Comparison of ENCODE assay signal across 26 cellular contexts in the genomic region with DNA sequence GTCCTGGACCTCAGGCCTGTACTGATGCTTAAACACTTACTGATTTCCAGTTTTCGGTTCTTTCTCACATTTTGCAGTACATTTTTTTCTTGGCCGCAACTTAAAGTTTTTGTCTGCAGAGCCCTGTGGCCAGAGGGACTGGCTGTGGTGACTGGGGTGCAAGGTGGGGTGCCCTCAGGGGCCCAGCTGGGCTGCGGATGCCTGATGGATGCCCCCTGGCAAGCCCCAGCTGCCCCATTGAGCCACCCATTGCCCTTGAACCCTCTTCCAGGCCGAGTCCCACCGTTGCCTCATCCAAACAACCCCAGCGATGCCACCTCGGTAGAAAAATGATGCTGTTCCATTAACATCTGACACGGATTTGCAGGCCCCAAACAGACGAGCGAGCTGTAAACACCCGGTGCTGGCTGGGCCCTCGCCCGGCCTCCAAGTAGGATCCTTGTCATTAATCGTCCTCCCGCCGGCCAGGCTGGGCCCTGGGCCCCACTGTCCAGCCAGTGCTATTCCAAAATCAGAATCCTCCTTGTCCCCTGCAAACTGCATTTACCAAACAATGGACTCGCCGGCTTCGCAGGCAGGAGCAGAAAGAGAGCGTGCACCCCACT.
DNase-seq lines count a peak whose midpoint lies in the region; ATAC-seq and TF ChIP-seq lines count a peak whose summit lies in the region.
"Had no signal": no experiment of that assay in that cellular context is flagged by ENCODE, and none has a peak within 500 bp of the region (broad histone marks: within the 10 kb centered on the region; RNA-seq: fewer than 3 reads in every experiment).

No MANE protein-coding gene starts in this region.

- H4K20me1 ChIP-seq in neural progenitor cell (ENCODE audit: low read depth): no peaks in the 10 kb centered on the region
- H4K20me1 ChIP-seq: BLaER1 had no signal

- H3K27ac Mint-ChIP-seq in endothelial cell (ENCODE audit: unreplicated experiment) (peak overlapping the region; percentile 13), neural progenitor cell (no peak overlapping the region)
- H3K27ac Mint-ChIP-seq: activated CD4-positive, alpha-beta memory T cell treated with anti-CD3 and anti-CD28 coated beads, Interleukin-2, amount 10 ng/mL, durations not matched to agents 7 days and 5 days; activated T-cell treated with anti-CD3 and anti-CD28 coated beads, Interleukin-2, amount 50 U/mL, for 24 hours; HFFc6; memory B cell; stimulated activated naive CD8-positive, alpha-beta T cell treated with anti-CD3 and anti-CD28 coated beads, Interleukin-15, amount 100 ng/mL, for 72 hours had no signal

- H3K36me3 ChIP-seq in right atrium auricular region: no peaks in the 10 kb centered on the region
- H3K36me3 ChIP-seq in neural progenitor cell: no peaks in the 10 kb centered on the region
- H3K36me3 ChIP-seq: brain microvascular endothelial cell, tibial artery, WERI-Rb-1 had no signal

- no peak overlapping the region for H3K4me2 ChIP-seq in neural progenitor cell

- H3K4me3 Mint-ChIP-seq in endothelial cell (ENCODE audit: unreplicated experiment): no peak overlapping the region
- no peak overlapping the region for H3K4me3 Mint-ChIP-seq in neural progenitor cell
- H3K4me3 Mint-ChIP-seq: activated CD4-positive, alpha-beta memory T cell treated with anti-CD3 and anti-CD28 coated beads, Interleukin-2, amount 10 ng/mL, durations not matched to agents 7 days and 5 days; activated T-cell treated with anti-CD3 and anti-CD28 coated beads, Interleukin-2, amount 50 U/mL, for 24 hours; HFFc6; memory B cell; stimulated activated naive CD8-positive, alpha-beta T cell treated with anti-CD3 and anti-CD28 coated beads, Interleukin-15, amount 100 ng/mL, for 72 hours had no signal

- H3K4me1 ChIP-seq in right atrium auricular region (no peaks in the 10 kb centered on the region), neural progenitor cell (peaks cover 5% of the 10 kb centered on the region)
- H3K4me1 ChIP-seq: tibial artery had no signal

- no peaks in the 10 kb centered on the region for H3K79me2 ChIP-seq in neural progenitor cell (ENCODE audit: low read depth)

- ATAC-seq in Right ventricle myocardium superior (ENCODE audit: poor library complexity) (no peak), HG02852 (IDR thresholded peaks at IDR 0.05; ENCODE audit: unreplicated experiment) (no peak), GM18873 (IDR thresholded peaks at IDR 0.05; ENCODE audit: low FRiP score, unreplicated experiment) (no peak)
- ATAC-seq: Panc1; stimulated activated naive CD8-positive, alpha-beta T cell treated with anti-CD3 and anti-CD28 coated beads, Interleukin-15, amount 100 ng/mL, for 72 hours had no signal

- H3K9me3 Mint-ChIP-seq in endothelial cell (ENCODE audit: unreplicated experiment): no peaks in the 10 kb centered on the region
- H3K9me3 Mint-ChIP-seq in neural progenitor cell: peaks cover 8% of the 10 kb centered on the region

- H3K4me1 Mint-ChIP-seq in endothelial cell (ENCODE audit: unreplicated experiment) (peaks cover 14% of the 10 kb centered on the region), neural progenitor cell (no peaks in the 10 kb centered on the region)
- H3K4me1 Mint-ChIP-seq: activated CD4-positive, alpha-beta memory T cell treated with anti-CD3 and anti-CD28 coated beads, Interleukin-2, amount 10 ng/mL, durations not matched to agents 7 days and 5 days had no signal

- H3K27ac ChIP-seq in right atrium auricular region (no peak overlapping the region), neural progenitor cell (no peak overlapping the region)
- H3K27ac ChIP-seq: BLaER1, brain microvascular endothelial cell, neutrophil, tibial artery, WERI-Rb-1 had no signal

- no peak overlapping the region for H3K9ac ChIP-seq in neural progenitor cell
- H3K9ac ChIP-seq: BLaER1 had no signal

- TF ChIP-seq CTCF in right atrium auricular region (IDR thresholded peaks at IDR 0.05): no peak
- TF ChIP-seq CTCF in endothelial cell (IDR thresholded peaks at IDR 0.05; ENCODE audit: unreplicated experiment): no peak
- TF ChIP-seq CTCF in neural progenitor cell (IDR thresholded peaks at IDR 0.05): no peak

- H3K36me3 Mint-ChIP-seq in endothelial cell (ENCODE audit: low read depth, unreplicated experiment) (no peaks in the 10 kb centered on the region), neural progenitor cell (no peaks in the 10 kb centered on the region)

- H3K27me3 ChIP-seq in right atrium auricular region (no peaks in the 10 kb centered on the region), neural progenitor cell (no peaks in the 10 kb centered on the region)
- H3K27me3 ChIP-seq: BLaER1, brain microvascular endothelial cell, tibial artery had no signal

- no peak overlapping the region for H2AFZ ChIP-seq in neural progenitor cell (replicated peaks)

- H3K4me3 ChIP-seq in right atrium auricular region (no peak overlapping the region), neural progenitor cell (no peak overlapping the region)
- H3K4me3 ChIP-seq: BLaER1, tibial artery had no signal

- peaks cover 15% of the 10 kb centered on the region for H3K27me3 Mint-ChIP-seq in endothelial cell (ENCODE audit: unreplicated experiment)
- H3K27me3 Mint-ChIP-seq in neural progenitor cell (ENCODE audit: insufficient read depth, low read depth): peaks cover 3% of the 10 kb centered on the region

- DNase-seq in right atrium auricular region (ENCODE audit: low spot score) (peak; percentile 43), Right ventricle myocardium superior (no peak), endothelial cell (ENCODE audit: low spot score) (no peak), posterior vena cava (ENCODE audit: low spot score) (peak; percentile 77), neural progenitor cell (ENCODE audit: low spot score) (no peak)
- DNase-seq: activated naive CD4-positive, alpha-beta T cell treated with Interleukin-2 at 50 U/mL for 16 hours; activated T-cell treated with anti-CD3 and anti-CD28 coated beads, Interleukin-2, amount 50 U/mL, for 24 hours; brain microvascular endothelial cell; effector CD8-positive, alpha-beta T cell; HFFc6; NCI-H1105; NCI-H2029; NCI-H526 treated with DMSO at 0.1 percent for 48 hours; SIG-M5; SW 1271; T-helper 9 cell; WERI-Rb-1 had no signal

- intact Hi-C loops in Right ventricle myocardium superior (cut with DNase I) (no loop called here), posterior vena cava (cut with DNase I) (loop anchor here (5.0 to 10.0 kb wide), 3 partner anchors 521 to 1238 kb away; no protein-coding TSS in a partner anchor)

- H3F3A ChIP-seq in neural progenitor cell (ENCODE audit: low read depth): no peaks in the 10 kb centered on the region

- H3K9me3 ChIP-seq in right atrium auricular region (peaks cover 5 to 14% of the 10 kb centered on the region in 2 donors), neural progenitor cell (ENCODE audit: low read depth) (peaks cover 8% of the 10 kb centered on the region)
- H3K9me3 ChIP-seq: neutrophil had no signal

Comparison
In these comparisons a context has a peak if more than half of its experiments do, and no peak if none do; other contexts are left out.
1. DNase-seq: peak in right atrium auricular region (single experiment) and posterior vena cava (single experiment); none in Right ventricle myocardium superior (single experiment), endothelial cell (single experiment) and neural progenitor cell (single experiment).